Comparison of ENCODE assay signal across 1 cellular context in the genomic region with DNA sequence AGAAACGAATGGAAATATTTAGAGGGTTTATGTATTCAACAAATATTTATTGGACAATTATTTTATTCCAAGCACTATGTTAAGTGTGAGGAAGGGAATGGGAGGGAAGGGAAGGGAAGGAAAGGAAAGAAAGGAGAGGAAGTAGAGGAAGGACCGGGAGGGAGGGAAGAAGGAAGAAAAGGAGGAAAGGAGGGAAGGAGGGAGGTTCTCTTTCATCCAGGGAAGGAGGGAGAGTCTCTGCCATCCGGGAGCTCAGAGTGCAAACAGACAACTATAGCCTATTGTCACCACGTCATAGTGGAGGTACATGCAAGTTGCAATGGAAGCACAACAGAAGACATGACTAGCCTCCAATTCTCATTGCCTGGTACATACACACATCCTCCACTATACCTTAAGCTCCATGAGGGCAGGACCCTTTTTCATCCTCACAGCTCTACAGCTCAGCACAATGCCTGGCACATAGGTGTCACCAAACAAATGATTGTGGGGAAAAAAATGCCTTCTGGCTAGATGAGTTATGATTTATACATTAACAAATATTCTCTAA.
TF ChIP-seq lines count a peak whose summit lies in the region.

No MANE protein-coding gene starts in this region.

TF ChIP-seq in HepG2, 621 proteins besides CTCF, POLR2A, EP300 and RAD21:
- TF ChIP-seq ATF7 (IDR thresholded peaks at IDR 0.05) (0 out of 2 replicates have a peak, but pooled peaks have one; percentile 23), ATF7 (CRISPR knock-in tag; IDR thresholded peaks at IDR 0.05) (no peak), HNRNPK (IDR thresholded peaks at IDR 0.05; ENCODE audit: low read depth, low read length, poor library complexity, severe bottlenecking) (peak; percentile 71), SOX6 (IDR thresholded peaks at IDR 0.05) (0 out of 2 replicates have a peak, but pooled peaks have one; percentile 55), SOX6 (CRISPR knock-in tag; IDR thresholded peaks at IDR 0.05) (no peak), CREB1 (IDR thresholded peaks at IDR 0.05) (peak; percentile 47), CREB1 (CRISPR knock-in tag; IDR thresholded peaks at IDR 0.05) (no peak), ZNF382 (CRISPR knock-in tag; IDR thresholded peaks at IDR 0.05; ENCODE audit: borderline replicate concordance) (no peak), NFE2 (CRISPR knock-in tag; IDR thresholded peaks at IDR 0.05) (no peak)
